18 cellular contexts compared by ENCODE assay signal in genomic region chr7:70797109-70797514, GRCh38.
DNase-seq lines count a peak whose midpoint lies in the region; ATAC-seq and TF ChIP-seq lines count a peak whose summit lies in the region.
"Had no signal": no experiment of that assay in that cellular context is flagged by ENCODE, and none has a peak within 500 bp of the region (broad histone marks: within the 10 kb centered on the region; RNA-seq: fewer than 3 reads in every experiment).

No MANE protein-coding gene starts in this region.

- POLR2A ChIA-PET in activated CD8-positive, alpha-beta T cell treated with anti-CD3 and anti-CD28 coated beads, Interleukin-2, amount 10 ng/mL, durations not matched to agents 7 days and 5 days (lab: Charles Lee) = no interaction called here
- POLR2A ChIA-PET in activated CD8-positive, alpha-beta T cell treated with anti-CD3 and anti-CD28 coated beads for 36 hours (lab: Charles Lee) = no interaction called here

- peaks cover 0 to 4% of the 10 kb centered on the region in 2 donors for H3K36me3 ChIP-seq in aorta (ENCODE audit: control insufficient read depth in 1 of 2, insufficient read depth in 2 of 2, low read length in 1 of 2)
- H3K36me3 ChIP-seq: suprapubic skin had no signal

- 70 to 78% methylated on average over 6 of the region's 6 CpGs for WGBS in aorta, 2 donors

- no peaks in the 10 kb centered on the region for H3K27me3 ChIP-seq in aorta (ENCODE audit: control insufficient read depth in 1 of 2, insufficient read depth in 2 of 2, low read length in 1 of 2)
- H3K27me3 ChIP-seq: suprapubic skin had no signal

- H3K9me3 Mint-ChIP-seq in activated CD8-positive, alpha-beta T cell treated with anti-CD3 and anti-CD28 coated beads, Interleukin-2, amount 10 ng/mL, durations not matched to agents 7 days and 5 days (ENCODE audit: insufficient read depth) = peaks cover 9% of the 10 kb centered on the region
- H3K9me3 Mint-ChIP-seq in activated CD8-positive, alpha-beta T cell treated with anti-CD3 and anti-CD28 coated beads for 36 hours = peaks cover 20% of the 10 kb centered on the region
- H3K9me3 Mint-ChIP-seq in activated naive CD8-positive, alpha-beta T cell treated with anti-CD3 and anti-CD28 coated beads, Interleukin-2, amount 50 U/mL, for 24 hours = peaks cover 18% of the 10 kb centered on the region

- H3K4me1 ChIP-seq in aorta (ENCODE audit: control insufficient read depth in 1 of 2, insufficient read depth in 2 of 2, low read length in 2 of 2) = no peaks in the 10 kb centered on the region
- H3K4me1 ChIP-seq: Caco-2, suprapubic skin had no signal

- no peak for ATAC-seq in activated CD8-positive, alpha-beta T cell treated with anti-CD3 and anti-CD28 coated beads, Interleukin-2, amount 10 ng/mL, durations not matched to agents 7 days and 5 days
- no peak for ATAC-seq in activated CD8-positive, alpha-beta T cell treated with anti-CD3 and anti-CD28 coated beads for 36 hours
- ATAC-seq in aorta (ENCODE audit: low FRiP score) = peak; percentile 21
- ATAC-seq in activated naive CD8-positive, alpha-beta T cell treated with anti-CD3 and anti-CD28 coated beads, Interleukin-2, amount 50 U/mL, for 24 hours = no peak
- ATAC-seq: naive thymus-derived CD4-positive, alpha-beta T cell had no signal

- peaks cover 11% of the 10 kb centered on the region for H3K9me3 ChIP-seq in aorta (ENCODE audit: control insufficient read depth, low read length)
- H3K9me3 ChIP-seq: Caco-2 had no signal

- intact Hi-C loops in activated CD8-positive, alpha-beta T cell treated with anti-CD3 and anti-CD28 coated beads for 36 hours (cut with micrococcal nuclease) = no loop called here
- intact Hi-C loops in aorta (cut with DNase I) = no loop called here

- no peak for DNase-seq in activated CD8-positive, alpha-beta T cell treated with anti-CD3 and anti-CD28 coated beads, Interleukin-2, amount 10 ng/mL, durations not matched to agents 7 days and 5 days
- no peak for DNase-seq in activated CD8-positive, alpha-beta T cell treated with anti-CD3 and anti-CD28 coated beads for 36 hours
- DNase-seq in islet precursor cell (peak; percentile 45), aorta (no peak), NCI-H2171 treated with DMSO at 0.1 percent for 48 hours (lab: John Stamatoyannopoulos, UW) (no peak), NCI-H524 (lab: John Stamatoyannopoulos, UW) (no peak)
- no peak for DNase-seq in activated naive CD8-positive, alpha-beta T cell treated with anti-CD3 and anti-CD28 coated beads, Interleukin-2, amount 50 U/mL, for 24 hours
- DNase-seq: activated CD4-positive, alpha-beta T cell treated with anti-CD3 and anti-CD28 coated beads, Interleukin-2, amount 50 U/mL, for 48 hours; anterior cingulate cortex; Caco-2; GF-D8; naive thymus-derived CD4-positive, alpha-beta T cell; NCI-H2029; NCI-H774; RPMI8226 had no signal

- peaks cover 7% of the 10 kb centered on the region for H3K4me1 Mint-ChIP-seq in activated CD8-positive, alpha-beta T cell treated with anti-CD3 and anti-CD28 coated beads, Interleukin-2, amount 10 ng/mL, durations not matched to agents 7 days and 5 days (ENCODE audit: low read depth)
- peaks cover 3% of the 10 kb centered on the region for H3K4me1 Mint-ChIP-seq in activated CD8-positive, alpha-beta T cell treated with anti-CD3 and anti-CD28 coated beads for 36 hours (ENCODE audit: low read depth)
- no peaks in the 10 kb centered on the region for H3K4me1 Mint-ChIP-seq in activated naive CD8-positive, alpha-beta T cell treated with anti-CD3 and anti-CD28 coated beads, Interleukin-2, amount 50 U/mL, for 24 hours

- H3K4me3 Mint-ChIP-seq in activated CD8-positive, alpha-beta T cell treated with anti-CD3 and anti-CD28 coated beads, Interleukin-2, amount 10 ng/mL, durations not matched to agents 7 days and 5 days = no peak overlapping the region
- no peak overlapping the region for H3K4me3 Mint-ChIP-seq in activated CD8-positive, alpha-beta T cell treated with anti-CD3 and anti-CD28 coated beads for 36 hours
- H3K4me3 Mint-ChIP-seq in activated naive CD8-positive, alpha-beta T cell treated with anti-CD3 and anti-CD28 coated beads, Interleukin-2, amount 50 U/mL, for 24 hours = no peak overlapping the region

- TF ChIP-seq CTCF in activated CD8-positive, alpha-beta T cell treated with anti-CD3 and anti-CD28 coated beads for 36 hours (IDR thresholded peaks at IDR 0.05) = no peak
- no peak for TF ChIP-seq CTCF in VCaP (conservative IDR thresholded peaks at IDR 0.05)

- CTCF ChIA-PET in activated CD8-positive, alpha-beta T cell treated with anti-CD3 and anti-CD28 coated beads, Interleukin-2, amount 10 ng/mL, durations not matched to agents 7 days and 5 days (lab: Charles Lee) = no interaction called here
- CTCF ChIA-PET in activated CD8-positive, alpha-beta T cell treated with anti-CD3 and anti-CD28 coated beads for 36 hours (lab: Charles Lee) = no interaction called here

- peak overlapping the region; percentile 56 for H3K27ac Mint-ChIP-seq in activated CD8-positive, alpha-beta T cell treated with anti-CD3 and anti-CD28 coated beads, Interleukin-2, amount 10 ng/mL, durations not matched to agents 7 days and 5 days
- no peak overlapping the region for H3K27ac Mint-ChIP-seq in activated CD8-positive, alpha-beta T cell treated with anti-CD3 and anti-CD28 coated beads for 36 hours
- no peak overlapping the region for H3K27ac Mint-ChIP-seq in activated naive CD8-positive, alpha-beta T cell treated with anti-CD3 and anti-CD28 coated beads, Interleukin-2, amount 50 U/mL, for 24 hours
- H3K27ac Mint-ChIP-seq: activated T-helper 2 cell treated with anti-CD3 and anti-CD28 coated beads, Interferon-gamma antibody, Interleukin-2, Interleukin-4, amounts not matched to agents 10 μg/mL and 5 μg/mL and 100 μg/mL, durations not matched to agents 14 hours and 24 hours and 36 hours had no signal

- H3K27me3 Mint-ChIP-seq in activated CD8-positive, alpha-beta T cell treated with anti-CD3 and anti-CD28 coated beads, Interleukin-2, amount 10 ng/mL, durations not matched to agents 7 days and 5 days (ENCODE audit: low read depth) = no peaks in the 10 kb centered on the region
- no peaks in the 10 kb centered on the region for H3K27me3 Mint-ChIP-seq in activated CD8-positive, alpha-beta T cell treated with anti-CD3 and anti-CD28 coated beads for 36 hours
- H3K27me3 Mint-ChIP-seq in activated naive CD8-positive, alpha-beta T cell treated with anti-CD3 and anti-CD28 coated beads, Interleukin-2, amount 50 U/mL, for 24 hours = no peaks in the 10 kb centered on the region

- H3K27ac ChIP-seq in VCaP = peak overlapping the region; percentile 24; the same call in 1 of the 2 replicates
- H3K27ac ChIP-seq in aorta (ENCODE audit: low read depth in 1 of 2, low read length in 2 of 2) = no peak overlapping the region
- H3K27ac ChIP-seq: suprapubic skin had no signal

- H3K4me3 ChIP-seq in aorta (ENCODE audit: low read length in 2 of 2) = no peak overlapping the region
- H3K4me3 ChIP-seq: suprapubic skin had no signal

- no peaks in the 10 kb centered on the region for H3K36me3 Mint-ChIP-seq in activated CD8-positive, alpha-beta T cell treated with anti-CD3 and anti-CD28 coated beads, Interleukin-2, amount 10 ng/mL, durations not matched to agents 7 days and 5 days (ENCODE audit: low read depth)
- H3K36me3 Mint-ChIP-seq in activated CD8-positive, alpha-beta T cell treated with anti-CD3 and anti-CD28 coated beads for 36 hours (ENCODE audit: low read depth) = no peaks in the 10 kb centered on the region
- no peaks in the 10 kb centered on the region for H3K36me3 Mint-ChIP-seq in activated naive CD8-positive, alpha-beta T cell treated with anti-CD3 and anti-CD28 coated beads, Interleukin-2, amount 50 U/mL, for 24 hours (ENCODE audit: low read depth)
